ENCODE assay signal across 9 cellular contexts in genomic region chr10:102396751-102397151, GRCh38. TPM values are rescaled to one million over a fixed set of nuclear protein-coding genes. Genes with fewer than 3 reads are reported as not detected.
A peak's percentile ranks its signal among the peaks of the same experiment; 100 is the strongest.
DNase-seq lines count a peak whose midpoint lies in the region; ATAC-seq and TF ChIP-seq lines count a peak whose summit lies in the region.
"Had no signal": no experiment of that assay in that cellular context is flagged by ENCODE, and none has a peak within 500 bp of the region (broad histone marks: within the 10 kb centered on the region; RNA-seq: fewer than 3 reads in every experiment).

No MANE protein-coding gene starts in this region.

- H3K27ac Mint-ChIP-seq in T-helper 2 cell treated with Interferon-gamma antibody and Interleukin-4, amounts not matched to agents 5 μg/mL and 100 μg/mL, for 36 hours: peak overlapping the region; percentile 98

- no peaks in the 10 kb centered on the region for H3K27me3 ChIP-seq in spleen (replicated peaks in 1 of 7)

- intact Hi-C loops in spleen (cut with DNase I; ENCODE audit: low total_unique reads): loop anchor here (10.0 kb wide), 2 partner anchors 78 to 188 kb away; no protein-coding TSS in a partner anchor

- peaks cover 0 to 50% (median 43%) of the 10 kb centered on the region in 6 donors for H3K36me3 ChIP-seq in spleen

- peaks cover 30% of the 10 kb centered on the region for H3K4me1 Mint-ChIP-seq in T-helper 2 cell treated with Interferon-gamma antibody and Interleukin-4, amounts not matched to agents 5 μg/mL and 100 μg/mL, for 36 hours (ENCODE audit: low read depth)

- H3K4me3 ChIP-seq in foreskin fibroblast (ENCODE audit: low read depth in 1 of 2, low read length in 2 of 2) (peak overlapping the region; percentile 83 to 84), spleen (peak overlapping the region; percentile 67 to 95 (median 84))

- CTCF ChIA-PET in RWPE1 (lab: Yijun Ruan, JAX): interaction anchor here (4.6 to 7.6 kb wide), 2 partner anchors 25 to 166 kb away, joined by 41 to 108 read pairs; partner anchors contain the start of gene FBXL15

- H3K4me1 ChIP-seq in spleen: peaks cover 36 to 88% (median 59%) of the 10 kb centered on the region in 6 donors

- peak overlapping the region; percentile 89 for H3K4me3 Mint-ChIP-seq in T-helper 2 cell treated with Interferon-gamma antibody and Interleukin-4, amounts not matched to agents 5 μg/mL and 100 μg/mL, for 36 hours

- peaks cover 47% of the 10 kb centered on the region for H3K36me3 Mint-ChIP-seq in T-helper 2 cell treated with Interferon-gamma antibody and Interleukin-4, amounts not matched to agents 5 μg/mL and 100 μg/mL, for 36 hours (ENCODE audit: low read depth)

- 78 to 91% (median 80%) methylated on average over 2 to 10 of the region's 10 CpGs for WGBS in spleen, 5 donors

- DNase-seq in T-helper 2 cell treated with Interferon-gamma antibody and Interleukin-4, amounts not matched to agents 5 μg/mL and 100 μg/mL, for 36 hours (ENCODE audit: low spot score): no peak
- no peak for DNase-seq in T-helper 2 cell
- no peak for DNase-seq in RWPE1 (ENCODE audit: low spot score)
- no peak for DNase-seq in foreskin fibroblast
- DNase-seq in spleen: no peak
- no peak for DNase-seq in SK-N-DZ (ENCODE audit: low spot score)
- no peak for DNase-seq in NCI-H345 (lab: John Stamatoyannopoulos, UW)
- DNase-seq: ACHN had no signal

- H3K27ac ChIP-seq in RWPE1 (peak overlapping the region; percentile 85), spleen (peak overlapping the region; percentile 88 to 100 (median 99))

- no peak for ATAC-seq in HG02798 (IDR thresholded peaks at IDR 0.05; ENCODE audit: poor library complexity, unreplicated experiment)

- H3K9me3 ChIP-seq in spleen: no peaks in the 10 kb centered on the region

- POLR2A ChIA-PET in RWPE1 (lab: Yijun Ruan, JAX; ENCODE audit: low non-redundant PET): interaction anchor here (0.6 kb wide), 1 partner anchor 184 kb away, joined by 7 read pairs; no protein-coding TSS in a partner anchor

- no peaks in the 10 kb centered on the region for H3K27me3 Mint-ChIP-seq in T-helper 2 cell treated with Interferon-gamma antibody and Interleukin-4, amounts not matched to agents 5 μg/mL and 100 μg/mL, for 36 hours (ENCODE audit: low read depth)

- no peaks in the 10 kb centered on the region for H3K9me3 Mint-ChIP-seq in T-helper 2 cell treated with Interferon-gamma antibody and Interleukin-4, amounts not matched to agents 5 μg/mL and 100 μg/mL, for 36 hours

- TF ChIP-seq POLR2A in spleen (IDR thresholded peaks at IDR 0.05): no peak

- TF ChIP-seq CTCF in RWPE1 (conservative IDR thresholded peaks at IDR 0.05; ENCODE audit: low read depth) (no peak), foreskin fibroblast (IDR thresholded peaks at IDR 0.05; ENCODE audit: low read depth, low read length) (no peak), spleen (IDR thresholded peaks at IDR 0.05 in 8 of 11, conservative IDR thresholded peaks at IDR 0.05 in 3 of 11) (no peak)

RNA-seq across cellular contexts. Expression of gene NFKB2, which starts 1.2 kb away (rescaled TPM):
- 100 to 1,000 TPM in 3 of 7 donors, 10 to 100 TPM in 4; 51.6 to 161 (median 75.2) TPM for total RNA-seq in spleen
- polyA plus RNA-seq in spleen: 10 to 100 TPM; 34.7 to 55.2 (median 51.9) TPM
- 6.1 and 9.8 TPM in 2 replicates for polyA plus RNA-seq in SK-N-DZ (2014; cell fraction: cytosol; rRNA removed)
- polyA plus RNA-seq in SK-N-DZ (2014; cell fraction: nucleus; rRNA removed): 13.4 and 19.5 TPM in 2 replicates

RNA-seq across cellular contexts. Expression of gene PSD, which starts 21.8 kb away (rescaled TPM):
- total RNA-seq in spleen: 1 to 10 TPM in 6 of 7 donors, under 1 TPM in 1; 0.59 to 2.5 (median 1.3) TPM
- 1 to 10 TPM in 2 of 3 donors, under 1 TPM in 1; 0.65 to 1.1 (median 1.0) TPM for polyA plus RNA-seq in spleen
- 19.2 and 20.4 TPM in 2 replicates for polyA plus RNA-seq in SK-N-DZ (2014; cell fraction: cytosol; rRNA removed)
- 90.7 and 104 TPM in 2 replicates for polyA plus RNA-seq in SK-N-DZ (2014; cell fraction: nucleus; rRNA removed)

RNA-seq across cellular contexts. Expression of gene FBXL15, which starts 23.9 kb away (rescaled TPM):
- total RNA-seq in spleen: 10 to 100 TPM; 16.7 to 27.9 (median 22.8) TPM
- polyA plus RNA-seq in spleen: 10 to 100 TPM; 17.6 to 28.7 (median 23.6) TPM
- 34.1 and 42.6 TPM in 2 replicates for polyA plus RNA-seq in SK-N-DZ (2014; cell fraction: cytosol; rRNA removed)
- 47.1 and 53.0 TPM in 2 replicates for polyA plus RNA-seq in SK-N-DZ (2014; cell fraction: nucleus; rRNA removed)

RNA-seq across cellular contexts. Expression of gene CUEDC2, which starts 35.6 kb away (rescaled TPM):
- total RNA-seq in spleen: 10 to 100 TPM; 35.3 to 48.4 (median 43.0) TPM
- 10 to 100 TPM; 48.5 to 59.1 (median 58.7) TPM for polyA plus RNA-seq in spleen
- 130 and 171 TPM in 2 replicates for polyA plus RNA-seq in SK-N-DZ (2014; cell fraction: cytosol; rRNA removed)
- polyA plus RNA-seq in SK-N-DZ (2014; cell fraction: nucleus; rRNA removed): 127 and 172 TPM in 2 replicates

RNA-seq across cellular contexts. Expression of gene C10orf95, which starts 54.6 kb away (rescaled TPM):
- total RNA-seq in spleen: under 1 TPM in 4 of 7 donors, not detected in 3; 0.33 to 0.77 (median 0.47) TPM
- polyA plus RNA-seq in spleen: under 1 TPM; 0.06 to 0.33 (median 0.18) TPM
- not detected in 2 replicates for polyA plus RNA-seq in SK-N-DZ (2014; cell fraction: cytosol; rRNA removed)
- not detected in 2 replicates for polyA plus RNA-seq in SK-N-DZ (2014; cell fraction: nucleus; rRNA removed)
